In genomic region chr1:64546018-64546417, GRCh38 we compare ENCODE assay signal across 2 cellular contexts.
TF ChIP-seq lines count a peak whose summit lies in the region.

No MANE protein-coding gene starts in this region.

TF ChIP-seq in HEK293, 187 proteins besides CTCF, POLR2A, EP300 and RAD21:
- TF ChIP-seq ZNF629 (tag by site-specific recombination; IDR thresholded peaks at IDR 0.05) (no peak), ZBTB8A (tag by site-specific recombination; IDR thresholded peaks at IDR 0.05) (no peak), PRDM1 (tag by site-specific recombination; IDR thresholded peaks at IDR 0.05) (peak; percentile 62), OSR2 (tag by site-specific recombination; IDR thresholded peaks at IDR 0.05) (peak; percentile 54; the same call in 1 of the 2 replicates), ZFP3 (tag by site-specific recombination; IDR thresholded peaks at IDR 0.05; ENCODE audit: low read depth) (no peak), ZNF530 (tag by site-specific recombination; IDR thresholded peaks at IDR 0.05; ENCODE audit: low read depth) (no peak), ZNF473 (tag by site-specific recombination; IDR thresholded peaks at IDR 0.05) (no peak), GLIS1 (tag by site-specific recombination; IDR thresholded peaks at IDR 0.05) (peak; percentile 49; the same call in 1 of the 2 replicates)
TF ChIP-seq in HEK293: peak in this region for 3.

TF ChIP-seq in H1, 55 proteins besides CTCF, POLR2A, EP300 and RAD21:
- TF ChIP-seq ZNF274 (IDR thresholded peaks at IDR 0.05; ENCODE audit: borderline replicate concordance, extremely low read depth, low read length), result no peak
- peak; percentile 77; the same call in 1 of the 2 replicates for TF ChIP-seq TEAD4 (IDR thresholded peaks at IDR 0.05; ENCODE audit: low read depth, low read length)
- TF ChIP-seq KDM1A (IDR thresholded peaks at IDR 0.05; ENCODE audit: borderline replicate concordance, low read length), result no peak
- no peak for TF ChIP-seq ASH2L (IDR thresholded peaks at IDR 0.05; ENCODE audit: low read length)
- TF ChIP-seq PHF8 (conservative IDR thresholded peaks at IDR 0.05; ENCODE audit: low read depth, low read length), result no peak
- TF ChIP-seq BRCA1 (IDR thresholded peaks at IDR 0.05; ENCODE audit: low read depth, low read length), result no peak
TF ChIP-seq in H1: peak in this region for 1.
